ENCODE assay signal across 1 cellular context in the genomic region with DNA sequence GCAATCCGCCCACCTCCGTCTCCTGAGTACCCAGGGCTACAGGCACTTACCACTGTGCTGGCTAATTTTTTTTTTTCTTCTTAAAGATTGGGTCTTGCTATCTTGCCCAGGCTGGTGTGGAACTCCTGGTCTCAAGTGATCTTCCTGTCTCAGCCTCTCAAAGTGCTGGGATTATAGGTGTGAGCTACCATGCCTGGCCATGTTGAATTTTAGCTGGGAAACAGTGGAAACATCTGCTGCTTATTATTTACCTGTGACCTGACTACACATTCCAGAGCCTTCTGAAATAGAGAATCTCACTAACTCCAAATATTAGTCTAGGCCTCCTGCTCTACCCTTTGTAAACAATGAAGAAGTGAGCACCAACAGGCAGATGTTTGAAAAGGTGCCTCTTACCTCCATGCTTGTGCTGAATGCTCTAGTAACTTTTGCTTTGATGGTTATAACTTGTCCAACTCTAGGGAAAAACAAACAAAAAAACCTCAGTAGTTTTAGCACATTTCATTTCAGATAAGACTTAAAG.
A peak's percentile ranks its signal among the peaks of the same experiment; 100 is the strongest.
TF ChIP-seq lines count a peak whose summit lies in the region.

No MANE protein-coding gene starts in this region.

TF ChIP-seq in HepG2, 621 proteins besides CTCF, POLR2A, EP300 and RAD21 (continued from another document and continues in another):
- TF ChIP-seq ZNF407 (CRISPR knock-in tag; IDR thresholded peaks at IDR 0.05; ENCODE audit: not compliant biosample characterization), result no peak
- no peak for TF ChIP-seq ZNF674 (CRISPR knock-in tag; IDR thresholded peaks at IDR 0.05; ENCODE audit: low read depth)
- no peak for TF ChIP-seq NR2F1 (CRISPR knock-in tag; IDR thresholded peaks at IDR 0.05)
- TF ChIP-seq ZBTB26 (CRISPR knock-in tag; IDR thresholded peaks at IDR 0.05; ENCODE audit: borderline replicate concordance), result no peak
- no peak for TF ChIP-seq HNRNPUL1 (IDR thresholded peaks at IDR 0.05; ENCODE audit: low read depth, low read length)
- TF ChIP-seq, protein P1, sequence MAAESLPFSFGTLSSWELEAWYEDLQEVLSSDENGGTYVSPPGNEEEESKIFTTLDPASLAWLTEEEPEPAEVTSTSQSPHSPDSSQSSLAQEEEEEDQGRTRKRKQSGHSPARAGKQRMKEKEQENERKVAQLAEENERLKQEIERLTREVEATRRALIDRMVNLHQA (CRISPR knock-in tag; IDR thresholded peaks at IDR 0.05), result no peak
- no peak for TF ChIP-seq ZNF772 (CRISPR knock-in tag; IDR thresholded peaks at IDR 0.05)
- peak; percentile 71; the same call in 1 of the 2 replicates for TF ChIP-seq HDAC1 (CRISPR knock-in tag; IDR thresholded peaks at IDR 0.05)
- TF ChIP-seq SIN3B (IDR thresholded peaks at IDR 0.05; ENCODE audit: low read length), result no peak
- no peak for TF ChIP-seq REL (CRISPR knock-in tag; conservative IDR thresholded peaks at IDR 0.05)
- no peak for TF ChIP-seq ZNF142 (CRISPR knock-in tag; IDR thresholded peaks at IDR 0.05)
- TF ChIP-seq GRHL1 (CRISPR knock-in tag; conservative IDR thresholded peaks at IDR 0.05), result no peak
- TF ChIP-seq GABPB1 (CRISPR knock-in tag; IDR thresholded peaks at IDR 0.05), result 0 out of 2 replicates have a peak, but pooled peaks have one; percentile 15
- TF ChIP-seq HNF4G (IDR thresholded peaks at IDR 0.05; ENCODE audit: borderline replicate concordance, low read depth, low read length), result no peak
- TF ChIP-seq HNF4G (CRISPR knock-in tag; IDR thresholded peaks at IDR 0.05; ENCODE audit: borderline replicate concordance, low read depth), result no peak
- TF ChIP-seq SAFB2 (CRISPR knock-in tag; IDR thresholded peaks at IDR 0.05; ENCODE audit: borderline replicate concordance, low read depth), result no peak
- TF ChIP-seq, protein P2, sequence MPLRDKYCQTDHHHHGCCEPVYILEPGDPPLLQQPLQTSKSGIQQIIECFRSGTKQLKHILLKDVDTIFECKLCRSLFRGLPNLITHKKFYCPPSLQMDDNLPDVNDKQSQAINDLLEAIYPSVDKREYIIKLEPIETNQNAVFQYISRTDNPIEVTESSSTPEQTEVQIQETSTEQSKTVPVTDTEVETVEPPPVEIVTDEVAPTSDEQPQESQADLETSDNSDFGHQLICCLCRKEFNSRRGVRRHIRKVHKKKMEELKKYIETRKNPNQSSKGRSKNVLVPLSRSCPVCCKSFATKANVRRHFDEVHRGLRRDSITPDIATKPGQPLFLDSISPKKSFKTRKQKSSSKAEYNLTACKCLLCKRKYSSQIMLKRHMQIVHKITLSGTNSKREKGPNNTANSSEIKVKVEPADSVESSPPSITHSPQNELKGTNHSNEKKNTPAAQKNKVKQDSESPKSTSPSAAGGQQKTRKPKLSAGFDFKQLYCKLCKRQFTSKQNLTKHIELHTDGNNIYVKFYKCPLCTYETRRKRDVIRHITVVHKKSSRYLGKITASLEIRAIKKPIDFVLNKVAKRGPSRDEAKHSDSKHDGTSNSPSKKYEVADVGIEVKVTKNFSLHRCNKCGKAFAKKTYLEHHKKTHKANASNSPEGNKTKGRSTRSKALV (CRISPR knock-in tag; IDR thresholded peaks at IDR 0.05), result no peak
- TF ChIP-seq ZNF34 (CRISPR knock-in tag; IDR thresholded peaks at IDR 0.05; ENCODE audit: borderline replicate concordance), result no peak
- 0 out of 2 replicates have a peak, but pooled peaks have one; percentile 42 for TF ChIP-seq SNAPC2 (CRISPR knock-in tag; IDR thresholded peaks at IDR 0.05)
- TF ChIP-seq ZNF747 (CRISPR knock-in tag; IDR thresholded peaks at IDR 0.05; ENCODE audit: borderline replicate concordance), result no peak
- TF ChIP-seq, protein P3, sequence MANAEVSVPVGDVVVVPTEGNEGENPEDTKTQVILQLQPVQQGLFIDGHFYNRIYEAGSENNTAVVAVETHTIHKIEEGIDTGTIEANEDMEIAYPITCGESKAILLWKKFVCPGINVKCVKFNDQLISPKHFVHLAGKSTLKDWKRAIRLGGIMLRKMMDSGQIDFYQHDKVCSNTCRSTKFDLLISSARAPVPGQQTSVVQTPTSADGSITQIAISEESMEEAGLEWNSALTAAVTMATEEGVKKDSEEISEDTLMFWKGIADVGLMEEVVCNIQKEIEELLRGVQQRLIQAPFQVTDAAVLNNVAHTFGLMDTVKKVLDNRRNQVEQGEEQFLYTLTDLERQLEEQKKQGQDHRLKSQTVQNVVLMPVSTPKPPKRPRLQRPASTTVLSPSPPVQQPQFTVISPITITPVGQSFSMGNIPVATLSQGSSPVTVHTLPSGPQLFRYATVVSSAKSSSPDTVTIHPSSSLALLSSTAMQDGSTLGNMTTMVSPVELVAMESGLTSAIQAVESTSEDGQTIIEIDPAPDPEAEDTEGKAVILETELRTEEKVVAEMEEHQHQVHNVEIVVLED (CRISPR knock-in tag; IDR thresholded peaks at IDR 0.05; ENCODE audit: borderline replicate concordance), result no peak
- TF ChIP-seq ZNF282 (IDR thresholded peaks at IDR 0.05; ENCODE audit: partially characterized antibody), result no peak
- TF ChIP-seq ZNF24 (IDR thresholded peaks at IDR 0.05), result no peak
- no peak for TF ChIP-seq MTERF4 (CRISPR knock-in tag; IDR thresholded peaks at IDR 0.05)
- TF ChIP-seq FOXK1 (CRISPR knock-in tag; IDR thresholded peaks at IDR 0.05; ENCODE audit: borderline replicate concordance, low read depth), result no peak; the same call in 1 of the 2 replicates
